ENCODE assay signal across 8 cellular contexts in genomic region chr9:126722922-126723806, GRCh38.
A peak's percentile ranks its signal among the peaks of the same experiment; 100 is the strongest.
DNase-seq lines count a peak whose midpoint lies in the region; ATAC-seq and TF ChIP-seq lines count a peak whose summit lies in the region.

No MANE protein-coding gene starts in this region.

- H3K4me1 ChIP-seq in mucosa of descending colon (ENCODE audit: low read depth) = peaks cover 9% of the 10 kb centered on the region

- peak overlapping the region; percentile 85 for H3K27ac ChIP-seq in cingulate gyrus (ENCODE audit: low read depth, low read length)

- peak overlapping the region; percentile 19 for H3K4me3 ChIP-seq in mucosa of descending colon

- TF ChIP-seq RAD21 in Ishikawa (IDR thresholded peaks at IDR 0.05; ENCODE audit: low read depth) = no peak

- intact Hi-C loops in mucosa of descending colon (cut with DNase I, micrococcal nuclease) = no loop called here

- no peaks in the 10 kb centered on the region for H3K36me3 ChIP-seq in mucosa of descending colon (ENCODE audit: low read depth)

- TF ChIP-seq CTCF in mucosa of descending colon (IDR thresholded peaks at IDR 0.05) = no peak

- no peak for TF ChIP-seq EP300 in Ishikawa (IDR thresholded peaks at IDR 0.05; ENCODE audit: borderline replicate concordance)

- DNase-seq in ACHN (peak; percentile 50), mucosa of descending colon (peak; percentile 49 to 86 (median 63)), MV-4-11 (lab: John Stamatoyannopoulos, UW) (no peak)
- DNase-seq in activated CD4-positive, alpha-beta T cell treated with anti-CD3 and anti-CD28 coated beads for 1 hour = peak; percentile 64
- DNase-seq in stimulated activated CD8-positive, alpha-beta memory T cell treated with anti-CD3 and anti-CD28 coated beads, Interleukin-7, amount 100 ng/mL, for 4 hours (ENCODE audit: low read depth in 2 of 2) = peak; percentile 50 to 66

- H3K9me3 ChIP-seq in mucosa of descending colon = no peaks in the 10 kb centered on the region

- ATAC-seq in GM19025 (IDR thresholded peaks at IDR 0.05; ENCODE audit: low read depth, unreplicated experiment) (peak; percentile 15), mucosa of descending colon (peak; percentile 74)

- in situ Hi-C loops in ACHN (cut with HindIII; ENCODE audit: low pct_ligation_motif_present, low pct_unique_long_range_greater_than_20kb, low sequenced_read_pairs) = no loop called here

TF ChIP-seq in Ishikawa, 13 proteins besides CTCF, POLR2A, EP300 and RAD21:
- peak; percentile 21; the same call in 1 of the 2 replicates for TF ChIP-seq MAX (IDR thresholded peaks at IDR 0.05)
- no peak for TF ChIP-seq USF1 (IDR thresholded peaks at IDR 0.05)
- peak; percentile 22; the same call in 1 of the 2 replicates for TF ChIP-seq TAF1 (IDR thresholded peaks at IDR 0.05; ENCODE audit: low read depth)
- no peak for TF ChIP-seq CEBPB (IDR thresholded peaks at IDR 0.05)
- TF ChIP-seq TCF12 (IDR thresholded peaks at IDR 0.05; ENCODE audit: low read depth) = no peak
